Comparison of ENCODE assay signal across 20 cellular contexts in genomic region chr5:124593952-124594351, GRCh38.
"Had no signal": no experiment of that assay in that cellular context is flagged by ENCODE, and none has a peak within 500 bp of the region (broad histone marks: within the 10 kb centered on the region; RNA-seq: fewer than 3 reads in every experiment).

No MANE protein-coding gene starts in this region.

- H3K27me3 Mint-ChIP-seq: IgD-negative memory B cell had no signal

- H3K9ac ChIP-seq: SK-N-SH had no signal

- DNase-seq: MG63, NCI-H1092, NCI-H1436, NCI-H187, NCI-H2029, NCI-H2081 treated with DMSO at 0.1 percent for 48 hours, NCI-H2171, NCI-H226, NCI-H446, NCI-H510A, NCI-H524 treated with DMSO at 0.1 percent for 48 hours, NCI-H69, NCI-H774, SHP77, SK-N-SH, SW 1271 had no signal

- H3K4me3 Mint-ChIP-seq: IgD-negative memory B cell had no signal

- H3K27me3 ChIP-seq: MG63 had no signal

- H3K4me2 ChIP-seq: SK-N-SH had no signal

- H3K9me3 Mint-ChIP-seq: IgD-negative memory B cell had no signal

- H3K4me3 ChIP-seq: K562, MG63 had no signal

- H3K36me3 ChIP-seq: MG63 had no signal

- H3K27ac ChIP-seq: HL-60, RWPE1 had no signal

- H3K27ac Mint-ChIP-seq: IgD-negative memory B cell had no signal
